In genomic region chr2:61179701-61180639, GRCh38 we compare ENCODE assay signal across 8 cellular contexts.
DNase-seq lines count a peak whose midpoint lies in the region; ATAC-seq lines count a peak whose summit lies in the region.

No MANE protein-coding gene starts in this region.

- no peaks in the 10 kb centered on the region for H3K9me3 ChIP-seq in HUES6 (ENCODE audit: control insufficient read depth, insufficient read depth, low read depth, low read length)

- H3K36me3 ChIP-seq in HUES6 (ENCODE audit: control insufficient read depth, insufficient read depth, low read length) = peaks cover 61% of the 10 kb centered on the region

- peak overlapping the region; percentile 40 for H3K9ac ChIP-seq in HUES6 (ENCODE audit: low read length)

- peaks cover 27% of the 10 kb centered on the region for H3K4me1 ChIP-seq in HUES6 (ENCODE audit: control insufficient read depth, insufficient read depth, low read length)

- H3K4me3 ChIP-seq in HUES6 (ENCODE audit: low read depth, low read length) (peak overlapping the region; percentile 13; the same call in 1 of the 2 replicates), skin epidermis (peak overlapping the region in 1 of 7 experiments; percentile 10)

- peaks cover 6% of the 10 kb centered on the region for H3K27me3 ChIP-seq in HUES6 (ENCODE audit: control insufficient read depth, insufficient read depth, low read length)

- H3K27ac ChIP-seq in HUES6 (ENCODE audit: low read depth, low read length) (peak overlapping the region; percentile 19; the same call in 1 of the 2 replicates), angular gyrus (ENCODE audit: low read depth, low read length) (peak overlapping the region; percentile 16), skin epidermis (peak overlapping the region in 19 of 21 experiments; percentile 7 to 100 (median 60))

- ATAC-seq in GM18520 (IDR thresholded peaks at IDR 0.05; ENCODE audit: unreplicated experiment) = no peak
- ATAC-seq in GM21360 (IDR thresholded peaks at IDR 0.05; ENCODE audit: unreplicated experiment) = no peak

- peak; percentile 64 for DNase-seq in hepatic stellate cell (ENCODE audit: low spot score)
- DNase-seq in retina = no peak
- no peak for DNase-seq in HK-2 (ENCODE audit: unreplicated experiment)
